In the genomic region with DNA sequence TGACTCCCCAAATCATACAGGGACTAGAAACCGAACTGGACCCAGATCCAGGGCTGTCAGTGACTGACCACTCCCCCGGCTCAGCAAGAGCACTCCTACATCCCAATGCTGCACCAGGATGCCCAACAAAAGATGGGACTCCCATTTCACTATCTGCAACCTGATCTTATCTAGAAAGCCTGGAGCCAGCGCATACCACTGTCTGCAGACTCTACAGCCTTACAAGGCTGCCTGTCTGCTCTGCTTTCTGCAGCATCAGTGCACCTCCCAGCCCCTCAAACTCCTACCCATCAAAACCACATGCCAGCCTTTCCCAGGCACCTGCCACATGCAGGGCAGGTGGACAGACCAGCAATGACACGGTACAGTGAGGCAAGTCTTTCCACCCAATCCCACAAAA, we compare ENCODE assay signal across 1 cellular context.
TF ChIP-seq lines count a peak whose summit lies in the region.

No MANE protein-coding gene starts in this region.

TF ChIP-seq in SK-N-SH, 30 proteins besides CTCF, POLR2A, EP300 and RAD21:
- TF ChIP-seq GATA2 (CRISPR knock-in tag; IDR thresholded peaks at IDR 0.05) (peak; percentile 97), RCOR1 (IDR thresholded peaks at IDR 0.05; ENCODE audit: low read length) (peak; percentile 87), RXRA (IDR thresholded peaks at IDR 0.05; ENCODE audit: borderline replicate concordance, low read depth) (no peak), NFIC (IDR thresholded peaks at IDR 0.05; ENCODE audit: borderline replicate concordance) (no peak), MEF2A (IDR thresholded peaks at IDR 0.05; ENCODE audit: borderline replicate concordance, low read depth) (no peak), JUND (IDR thresholded peaks at IDR 0.05) (no peak), CHD2 (IDR thresholded peaks at IDR 0.05; ENCODE audit: low read length, partially characterized antibody) (peak; percentile 52), FOXM1 (IDR thresholded peaks at IDR 0.05; ENCODE audit: low read depth) (no peak), TCF12 (IDR thresholded peaks at IDR 0.05) (0 out of 2 replicates have a peak, but pooled peaks have one; percentile 13), YY1 (IDR thresholded peaks at IDR 0.05; ENCODE audit: low read depth) (no peak), ELF1 (IDR thresholded peaks at IDR 0.05) (no peak), MXI1 (IDR thresholded peaks at IDR 0.05; ENCODE audit: low read depth, low read length) (peak; percentile 79; the same call in 1 of the 2 replicates), EZH2phosphoT487 (IDR thresholded peaks at IDR 0.05; ENCODE audit: borderline replicate concordance, low read depth) (no peak), TEAD4 (IDR thresholded peaks at IDR 0.05; ENCODE audit: borderline replicate concordance, insufficient read depth) (no peak), SMC3 (IDR thresholded peaks at IDR 0.05; ENCODE audit: low read depth, low read length) (peak; percentile 13; the same call in 1 of the 2 replicates), RFX5 (IDR thresholded peaks at IDR 0.05; ENCODE audit: low read length) (peak; percentile 19; the same call in 1 of the 2 replicates), TAF1 (IDR thresholded peaks at IDR 0.05; ENCODE audit: borderline replicate concordance, low read depth, low read length) (no peak), POLR2AphosphoS5 (IDR thresholded peaks at IDR 0.05; ENCODE audit: low read depth, low read length) (no peak), FOSL2 (IDR thresholded peaks at IDR 0.05; ENCODE audit: borderline replicate concordance, low read depth) (no peak), GABPA (IDR thresholded peaks at IDR 0.05; ENCODE audit: low read depth) (no peak), SIN3A (IDR thresholded peaks at IDR 0.05; ENCODE audit: borderline replicate concordance, low read depth, low read length) (no peak), NRF1 (IDR thresholded peaks at IDR 0.05; ENCODE audit: low read depth, low read length) (no peak), FOXJ3 (CRISPR knock-in tag; IDR thresholded peaks at IDR 0.05) (peak; percentile 35)
- TF ChIP-seq, protein P1, sequence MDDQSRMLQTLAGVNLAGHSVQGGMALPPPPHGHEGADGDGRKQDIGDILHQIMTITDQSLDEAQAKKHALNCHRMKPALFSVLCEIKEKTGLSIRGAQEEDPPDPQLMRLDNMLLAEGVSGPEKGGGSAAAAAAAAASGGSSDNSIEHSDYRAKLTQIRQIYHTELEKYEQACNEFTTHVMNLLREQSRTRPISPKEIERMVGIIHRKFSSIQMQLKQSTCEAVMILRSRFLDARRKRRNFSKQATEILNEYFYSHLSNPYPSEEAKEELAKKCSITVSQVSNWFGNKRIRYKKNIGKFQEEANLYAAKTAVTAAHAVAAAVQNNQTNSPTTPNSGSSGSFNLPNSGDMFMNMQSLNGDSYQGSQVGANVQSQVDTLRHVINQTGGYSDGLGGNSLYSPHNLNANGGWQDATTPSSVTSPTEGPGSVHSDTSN (IDR thresholded peaks at IDR 0.05) = no peak
- TF ChIP-seq, protein P2, sequence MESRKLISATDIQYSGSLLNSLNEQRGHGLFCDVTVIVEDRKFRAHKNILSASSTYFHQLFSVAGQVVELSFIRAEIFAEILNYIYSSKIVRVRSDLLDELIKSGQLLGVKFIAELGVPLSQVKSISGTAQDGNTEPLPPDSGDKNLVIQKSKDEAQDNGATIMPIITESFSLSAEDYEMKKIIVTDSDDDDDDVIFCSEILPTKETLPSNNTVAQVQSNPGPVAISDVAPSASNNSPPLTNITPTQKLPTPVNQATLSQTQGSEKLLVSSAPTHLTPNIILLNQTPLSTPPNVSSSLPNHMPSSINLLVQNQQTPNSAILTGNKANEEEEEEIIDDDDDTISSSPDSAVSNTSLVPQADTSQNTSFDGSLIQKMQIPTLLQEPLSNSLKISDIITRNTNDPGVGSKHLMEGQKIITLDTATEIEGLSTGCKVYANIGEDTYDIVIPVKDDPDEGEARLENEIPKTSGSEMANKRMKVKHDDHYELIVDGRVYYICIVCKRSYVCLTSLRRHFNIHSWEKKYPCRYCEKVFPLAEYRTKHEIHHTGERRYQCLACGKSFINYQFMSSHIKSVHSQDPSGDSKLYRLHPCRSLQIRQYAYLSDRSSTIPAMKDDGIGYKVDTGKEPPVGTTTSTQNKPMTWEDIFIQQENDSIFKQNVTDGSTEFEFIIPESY (IDR thresholded peaks at IDR 0.05; ENCODE audit: borderline replicate concordance, low read depth) = no peak
- TF ChIP-seq, protein P3, sequence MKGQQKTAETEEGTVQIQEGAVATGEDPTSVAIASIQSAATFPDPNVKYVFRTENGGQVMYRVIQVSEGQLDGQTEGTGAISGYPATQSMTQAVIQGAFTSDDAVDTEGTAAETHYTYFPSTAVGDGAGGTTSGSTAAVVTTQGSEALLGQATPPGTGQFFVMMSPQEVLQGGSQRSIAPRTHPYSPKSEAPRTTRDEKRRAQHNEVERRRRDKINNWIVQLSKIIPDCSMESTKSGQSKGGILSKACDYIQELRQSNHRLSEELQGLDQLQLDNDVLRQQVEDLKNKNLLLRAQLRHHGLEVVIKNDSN (IDR thresholded peaks at IDR 0.05; ENCODE audit: borderline replicate concordance, low read depth) = no peak
- TF ChIP-seq, protein P4, sequence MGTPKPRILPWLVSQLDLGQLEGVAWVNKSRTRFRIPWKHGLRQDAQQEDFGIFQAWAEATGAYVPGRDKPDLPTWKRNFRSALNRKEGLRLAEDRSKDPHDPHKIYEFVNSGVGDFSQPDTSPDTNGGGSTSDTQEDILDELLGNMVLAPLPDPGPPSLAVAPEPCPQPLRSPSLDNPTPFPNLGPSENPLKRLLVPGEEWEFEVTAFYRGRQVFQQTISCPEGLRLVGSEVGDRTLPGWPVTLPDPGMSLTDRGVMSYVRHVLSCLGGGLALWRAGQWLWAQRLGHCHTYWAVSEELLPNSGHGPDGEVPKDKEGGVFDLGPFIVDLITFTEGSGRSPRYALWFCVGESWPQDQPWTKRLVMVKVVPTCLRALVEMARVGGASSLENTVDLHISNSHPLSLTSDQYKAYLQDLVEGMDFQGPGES (IDR thresholded peaks at IDR 0.05; ENCODE audit: low read depth, low read length) = no peak
- TF ChIP-seq, protein P5, sequence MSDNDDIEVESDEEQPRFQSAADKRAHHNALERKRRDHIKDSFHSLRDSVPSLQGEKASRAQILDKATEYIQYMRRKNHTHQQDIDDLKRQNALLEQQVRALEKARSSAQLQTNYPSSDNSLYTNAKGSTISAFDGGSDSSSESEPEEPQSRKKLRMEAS (IDR thresholded peaks at IDR 0.05; ENCODE audit: low read depth) = no peak
- TF ChIP-seq, protein P6, sequence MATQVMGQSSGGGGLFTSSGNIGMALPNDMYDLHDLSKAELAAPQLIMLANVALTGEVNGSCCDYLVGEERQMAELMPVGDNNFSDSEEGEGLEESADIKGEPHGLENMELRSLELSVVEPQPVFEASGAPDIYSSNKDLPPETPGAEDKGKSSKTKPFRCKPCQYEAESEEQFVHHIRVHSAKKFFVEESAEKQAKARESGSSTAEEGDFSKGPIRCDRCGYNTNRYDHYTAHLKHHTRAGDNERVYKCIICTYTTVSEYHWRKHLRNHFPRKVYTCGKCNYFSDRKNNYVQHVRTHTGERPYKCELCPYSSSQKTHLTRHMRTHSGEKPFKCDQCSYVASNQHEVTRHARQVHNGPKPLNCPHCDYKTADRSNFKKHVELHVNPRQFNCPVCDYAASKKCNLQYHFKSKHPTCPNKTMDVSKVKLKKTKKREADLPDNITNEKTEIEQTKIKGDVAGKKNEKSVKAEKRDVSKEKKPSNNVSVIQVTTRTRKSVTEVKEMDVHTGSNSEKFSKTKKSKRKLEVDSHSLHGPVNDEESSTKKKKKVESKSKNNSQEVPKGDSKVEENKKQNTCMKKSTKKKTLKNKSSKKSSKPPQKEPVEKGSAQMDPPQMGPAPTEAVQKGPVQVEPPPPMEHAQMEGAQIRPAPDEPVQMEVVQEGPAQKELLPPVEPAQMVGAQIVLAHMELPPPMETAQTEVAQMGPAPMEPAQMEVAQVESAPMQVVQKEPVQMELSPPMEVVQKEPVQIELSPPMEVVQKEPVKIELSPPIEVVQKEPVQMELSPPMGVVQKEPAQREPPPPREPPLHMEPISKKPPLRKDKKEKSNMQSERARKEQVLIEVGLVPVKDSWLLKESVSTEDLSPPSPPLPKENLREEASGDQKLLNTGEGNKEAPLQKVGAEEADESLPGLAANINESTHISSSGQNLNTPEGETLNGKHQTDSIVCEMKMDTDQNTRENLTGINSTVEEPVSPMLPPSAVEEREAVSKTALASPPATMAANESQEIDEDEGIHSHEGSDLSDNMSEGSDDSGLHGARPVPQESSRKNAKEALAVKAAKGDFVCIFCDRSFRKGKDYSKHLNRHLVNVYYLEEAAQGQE (IDR thresholded peaks at IDR 0.05; ENCODE audit: low read depth, low read length) = no peak
- TF ChIP-seq, protein P7, sequence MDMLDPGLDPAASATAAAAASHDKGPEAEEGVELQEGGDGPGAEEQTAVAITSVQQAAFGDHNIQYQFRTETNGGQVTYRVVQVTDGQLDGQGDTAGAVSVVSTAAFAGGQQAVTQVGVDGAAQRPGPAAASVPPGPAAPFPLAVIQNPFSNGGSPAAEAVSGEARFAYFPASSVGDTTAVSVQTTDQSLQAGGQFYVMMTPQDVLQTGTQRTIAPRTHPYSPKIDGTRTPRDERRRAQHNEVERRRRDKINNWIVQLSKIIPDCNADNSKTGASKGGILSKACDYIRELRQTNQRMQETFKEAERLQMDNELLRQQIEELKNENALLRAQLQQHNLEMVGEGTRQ (IDR thresholded peaks at IDR 0.05; ENCODE audit: borderline replicate concordance, low read depth, low read length) = no peak
